8 cellular contexts compared by ENCODE assay signal in the genomic region with DNA sequence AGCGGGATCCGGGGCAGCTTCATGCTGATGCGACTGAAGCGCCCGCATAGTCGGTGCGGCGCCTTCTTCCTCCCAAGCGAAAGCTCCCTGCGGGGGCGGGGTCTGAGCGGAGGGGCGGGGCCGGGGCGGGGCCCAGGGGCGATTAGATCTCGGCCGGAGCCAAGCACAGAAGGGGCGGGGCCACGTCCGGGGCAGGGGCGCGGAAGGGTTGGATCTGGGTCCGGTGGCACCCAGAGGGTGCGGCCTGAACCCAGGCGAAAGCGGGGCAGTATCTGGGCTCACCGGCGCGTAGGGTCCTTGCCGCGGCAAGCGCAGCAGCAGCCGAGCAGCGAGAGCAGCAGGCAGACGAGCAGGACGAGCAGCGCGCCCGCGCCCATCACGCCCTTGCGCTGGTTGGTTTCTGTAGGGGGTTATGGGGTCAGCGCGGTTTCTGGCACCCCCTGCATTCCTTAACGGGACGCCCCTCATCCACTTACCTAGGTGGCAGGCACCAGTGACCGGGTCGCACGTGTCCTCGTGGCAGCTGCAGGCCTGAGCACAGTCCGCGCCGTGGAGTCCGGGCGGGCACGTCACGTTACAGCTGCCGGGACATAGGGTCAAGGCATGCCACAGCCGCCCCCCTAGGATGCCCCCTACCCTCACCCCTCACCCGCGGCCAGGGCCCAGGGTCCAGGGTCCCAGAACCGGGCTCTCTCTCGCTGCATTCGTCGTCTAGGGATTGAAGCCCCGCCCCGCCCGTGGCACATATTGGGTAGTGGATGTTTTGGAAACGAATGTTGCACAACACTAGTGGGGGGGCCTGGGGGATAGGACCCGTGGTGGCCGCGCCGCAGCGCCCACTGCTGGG. TPM values are rescaled to one million over a fixed set of nuclear protein-coding genes. Genes with fewer than 3 reads are reported as not detected.
A peak's percentile ranks its signal among the peaks of the same experiment; 100 is the strongest.
DNase-seq lines count a peak whose midpoint lies in the region; ATAC-seq and TF ChIP-seq lines count a peak whose summit lies in the region.

No MANE protein-coding gene starts in this region.

- peak; percentile 40 for ATAC-seq in sciatic nerve

- H3K27me3 Mint-ChIP-seq in Calu3 (ENCODE audit: unreplicated experiment): peaks cover 56% of the 10 kb centered on the region
- H3K27me3 Mint-ChIP-seq in type B pancreatic cell: peaks cover 30% of the 10 kb centered on the region

- H3K4me1 ChIP-seq in Karpas-422 (ENCODE audit: low read length) (no peaks in the 10 kb centered on the region), esophagus squamous epithelium (peaks cover 30 to 65% (median 45%) of the 10 kb centered on the region in 3 donors)

- peaks cover 4% of the 10 kb centered on the region for H3K36me3 Mint-ChIP-seq in Calu3 (ENCODE audit: insufficient read depth, unreplicated experiment)
- peaks cover 15% of the 10 kb centered on the region for H3K36me3 Mint-ChIP-seq in type B pancreatic cell

- no peaks in the 10 kb centered on the region for H3K79me2 ChIP-seq in Karpas-422 (ENCODE audit: low read length)

- peak; percentile 58 for DNase-seq in Calu3
- peak; percentile 83 for DNase-seq in Karpas-422
- peak; percentile 59 to 65 (median 60) for DNase-seq in activated CD8-positive, alpha-beta memory T cell treated with anti-CD3 and anti-CD28 coated beads for 48 hours (ENCODE audit: low read depth in 2 of 3, low spot score in 2 of 3)
- no peak for DNase-seq in esophagus squamous epithelium (lab: John Stamatoyannopoulos, UW)
- peak; percentile 80 for DNase-seq in sciatic nerve (ENCODE audit: low spot score)
- DNase-seq in pons (ENCODE audit: low spot score): no peak
- no peak for DNase-seq in type B pancreatic cell (ENCODE audit: extremely low spot score, unreplicated experiment)
- no peak for DNase-seq in NCI-H2029 treated with DMSO at 0.1 percent for 48 hours (lab: John Stamatoyannopoulos, UW)

- no peaks in the 10 kb centered on the region for H3K27me3 ChIP-seq in Karpas-422 (ENCODE audit: low read length)
- peaks cover 0 to 100% (median 4%) of the 10 kb centered on the region in 4 donors for H3K27me3 ChIP-seq in esophagus squamous epithelium

- H3K4me3 Mint-ChIP-seq in Calu3 (ENCODE audit: low read depth, unreplicated experiment) (peak overlapping the region; percentile 64), type B pancreatic cell (no peak overlapping the region)

- H4K20me1 ChIP-seq in Karpas-422 (ENCODE audit: insufficient read depth, low read depth, low read length): no peaks in the 10 kb centered on the region

- TF ChIP-seq CTCF in Calu3 (IDR thresholded peaks at IDR 0.05; ENCODE audit: unreplicated experiment) (no peak), esophagus squamous epithelium (IDR thresholded peaks at IDR 0.05) (no peak), type B pancreatic cell (conservative IDR thresholded peaks at IDR 0.05) (no peak)

- no peaks in the 10 kb centered on the region for H3K9me3 ChIP-seq in Karpas-422 (ENCODE audit: low read length)
- no peaks in the 10 kb centered on the region for H3K9me3 ChIP-seq in esophagus squamous epithelium

- peak overlapping the region; percentile 32 for H3K4me2 ChIP-seq in Karpas-422 (ENCODE audit: low read depth, low read length, poor library complexity, severe bottlenecking)

- WGBS in esophagus squamous epithelium, 2 donors: 51% methylated on average over 7 of the region's 75 CpGs; no CpG with 5 or more reads in 1 of the 2 donors

- no TSS peak for BruUV-seq in Calu3 (replicated peaks; lab: Mats Ljungman, UMichigan)

- no peaks in the 10 kb centered on the region for H3K9me2 ChIP-seq in Karpas-422 (replicated peaks; ENCODE audit: insufficient read depth, low read length)

- TF ChIP-seq POLR2A in esophagus squamous epithelium (IDR thresholded peaks at IDR 0.05): no peak

- H3K27ac ChIP-seq in Karpas-422 (ENCODE audit: low read length): no peak overlapping the region
- no peak overlapping the region for H3K27ac ChIP-seq in esophagus squamous epithelium

- CTCF ChIA-PET in Calu3 (lab: Charles Lee): interaction anchor here (0.7 to 0.8 kb wide), 2 partner anchors 11 to 139 kb away, joined by 3 to 7 read pairs; no protein-coding TSS in a partner anchor

- H3K36me3 ChIP-seq in Karpas-422 (ENCODE audit: insufficient read depth, low read length): no peaks in the 10 kb centered on the region
- peaks cover 0 to 32% (median 0%) of the 10 kb centered on the region in 3 donors for H3K36me3 ChIP-seq in esophagus squamous epithelium

- peak overlapping the region; percentile 45; the same call in 1 of the 2 replicates for H3K9ac ChIP-seq in Karpas-422 (ENCODE audit: low read length)

- H3K9me3 Mint-ChIP-seq in Calu3 (ENCODE audit: low read depth, unreplicated experiment) (no peaks in the 10 kb centered on the region), type B pancreatic cell (no peaks in the 10 kb centered on the region)

- H2AFZ ChIP-seq in Karpas-422 (ENCODE audit: low read length): no peak overlapping the region

- intact Hi-C loops in Calu3 (cut with micrococcal nuclease; ENCODE audit: unreplicated experiment): no loop called here
- intact Hi-C loops in esophagus squamous epithelium (cut with DNase I): no loop called here
- intact Hi-C loops in sciatic nerve (cut with DNase I): loop anchor here (10.0 kb wide), 2 partner anchors 65 to 145 kb away; partner anchors contain the start of gene KLHL22

- H3K4me1 Mint-ChIP-seq in Calu3 (ENCODE audit: low read depth, unreplicated experiment) (no peaks in the 10 kb centered on the region), type B pancreatic cell (ENCODE audit: unreplicated experiment) (peaks cover 10% of the 10 kb centered on the region)

- H3K4me3 ChIP-seq in Karpas-422 (ENCODE audit: low read length): peak overlapping the region; percentile 10; the same call in 1 of the 2 replicates
- peak overlapping the region; percentile 18 to 62 (median 44) for H3K4me3 ChIP-seq in esophagus squamous epithelium

- H3K27ac Mint-ChIP-seq in Calu3 (ENCODE audit: unreplicated experiment) (no peak overlapping the region), type B pancreatic cell (no peak overlapping the region)

RNA-seq across cellular contexts. Expression of gene SCARF2, which starts 8.1 kb away (rescaled TPM):
- total RNA-seq in Calu3 (2022) (0.68 and 0.81 TPM in 2 replicates), esophagus squamous epithelium (1 to 10 TPM; 1.1 to 6.9 (median 2.4) TPM), sciatic nerve (30.6 TPM), type B pancreatic cell (ENCODE audit: low replicate concordance) (4.2 and 21.7 TPM in 2 replicates)
- 0.67 and 2.2 TPM in 2 replicates for total RNA-seq in Karpas-422 (2014; rRNA removed; shearing (Covaris generic); ENCODE audit: low replicate concordance)

RNA-seq across cellular contexts. Expression of gene ZNF74, which starts 35.5 kb away (rescaled TPM):
- total RNA-seq in Calu3 (2022) (11.1 and 15.2 TPM in 2 replicates), esophagus squamous epithelium (10 to 100 TPM in 1 of 4 donors, 1 to 10 TPM in 3; 7.9 to 10.7 (median 9.2) TPM), sciatic nerve (10.8 TPM), type B pancreatic cell (ENCODE audit: low replicate concordance) (24.6 and 39.5 TPM in 2 replicates)
- not detected in 2 replicates for total RNA-seq in Karpas-422 (2014; rRNA removed; shearing (Covaris generic); ENCODE audit: low replicate concordance)

Comparison
In these comparisons a context has a peak if more than half of its experiments do, and no peak if none do; other contexts are left out.
1. DNase-seq: peak in Calu3 (single experiment), Karpas-422 (single experiment), activated CD8-positive, alpha-beta memory T cell treated with anti-CD3 and anti-CD28 coated beads for 48 hours (3 of 3) and sciatic nerve (single experiment); none in esophagus squamous epithelium (single experiment), pons (single experiment), type B pancreatic cell (single experiment) and NCI-H2029 treated with DMSO at 0.1 percent for 48 hours (single experiment).